In genomic region chr14:47297374-47297773, GRCh38 we compare ENCODE assay signal across 5 cellular contexts.
"Had no signal": no experiment of that assay in that cellular context is flagged by ENCODE, and none has a peak within 500 bp of the region (broad histone marks: within the 10 kb centered on the region; RNA-seq: fewer than 3 reads in every experiment).

No MANE protein-coding gene starts in this region.

- FAIRE-seq: HTR-8/SVneo had no signal

- DNase-seq: IMR-90, KBM-7, KG1 had no signal

- H3K27ac ChIP-seq: HL-60 had no signal
